In genomic region chr7:43163885-43164284, GRCh38 we compare ENCODE assay signal across 1 cellular context.
TF ChIP-seq lines count a peak whose summit lies in the region.

No MANE protein-coding gene starts in this region.

TF ChIP-seq in IMR-90, 13 proteins besides CTCF, POLR2A, EP300 and RAD21 (continued from another document):
- TF ChIP-seq MXI1 (IDR thresholded peaks at IDR 0.05; ENCODE audit: borderline replicate concordance, low read depth, low read length) = no peak
- TF ChIP-seq RCOR1 (IDR thresholded peaks at IDR 0.05; ENCODE audit: insufficient replicate concordance, low read length) = no peak
- TF ChIP-seq CHD1 (IDR thresholded peaks at IDR 0.05; ENCODE audit: low read depth, low read length) = no peak
- TF ChIP-seq BHLHE40 (IDR thresholded peaks at IDR 0.05; ENCODE audit: low read depth, low read length) = no peak
- no peak for TF ChIP-seq FOS (IDR thresholded peaks at IDR 0.05; ENCODE audit: low read depth, low read length)
- TF ChIP-seq MAFK (IDR thresholded peaks at IDR 0.05; ENCODE audit: low read depth, low read length) = no peak
